ENCODE assay signal across 8 cellular contexts in genomic region chr1:183911285-183911684, GRCh38.
DNase-seq lines count a peak whose midpoint lies in the region; ATAC-seq and TF ChIP-seq lines count a peak whose summit lies in the region.

No MANE protein-coding gene starts in this region.

- ATAC-seq in GM19452 (IDR thresholded peaks at IDR 0.05; ENCODE audit: unreplicated experiment) (peak; percentile 79), HG03280 (IDR thresholded peaks at IDR 0.05; ENCODE audit: unreplicated experiment) (peak; percentile 67), left lobe of liver (no peak)
- no peak for ATAC-seq in activated naive CD8-positive, alpha-beta T cell treated with anti-CD3 and anti-CD28 coated beads, Interleukin-2, amount 50 U/mL, for 24 hours

- TF ChIP-seq CTCF in GM10266 (IDR thresholded peaks at IDR 0.05; ENCODE audit: control insufficient read depth, insufficient read depth, low read depth, missing control alignments) (no peak), WERI-Rb-1 (IDR thresholded peaks at IDR 0.05; ENCODE audit: low read depth, low read length) (no peak)

- H3K9me3 Mint-ChIP-seq in activated naive CD8-positive, alpha-beta T cell treated with anti-CD3 and anti-CD28 coated beads, Interleukin-2, amount 50 U/mL, for 24 hours, result no peaks in the 10 kb centered on the region

- peaks cover 31% of the 10 kb centered on the region for H3K4me1 ChIP-seq in GM23248 (ENCODE audit: insufficient read depth)

- H3K79me2 ChIP-seq in GM23248 (ENCODE audit: insufficient read depth), result no peaks in the 10 kb centered on the region

- DNase-seq in GM10266 (ENCODE audit: extremely low spot score) (peak; percentile 67), left lobe of liver (ENCODE audit: low spot score) (no peak), GM23248 (no peak), WERI-Rb-1 (no peak), NCI-H146 (lab: John Stamatoyannopoulos, UW) (no peak)
- DNase-seq in activated naive CD8-positive, alpha-beta T cell treated with anti-CD3 and anti-CD28 coated beads, Interleukin-2, amount 50 U/mL, for 24 hours, result peak; percentile 12

- H3F3A ChIP-seq in GM23248 (ENCODE audit: insufficient read depth), result peaks cover 39% of the 10 kb centered on the region

- no peak overlapping the region for H3K9ac ChIP-seq in GM23248

- H4K20me1 ChIP-seq in GM23248 (ENCODE audit: insufficient read depth), result no peaks in the 10 kb centered on the region

- peaks cover 40% of the 10 kb centered on the region for H3K4me1 Mint-ChIP-seq in activated naive CD8-positive, alpha-beta T cell treated with anti-CD3 and anti-CD28 coated beads, Interleukin-2, amount 50 U/mL, for 24 hours

- H3K36me3 Mint-ChIP-seq in activated naive CD8-positive, alpha-beta T cell treated with anti-CD3 and anti-CD28 coated beads, Interleukin-2, amount 50 U/mL, for 24 hours (ENCODE audit: low read depth), result peaks cover 1% of the 10 kb centered on the region

- no peaks in the 10 kb centered on the region for H3K27me3 Mint-ChIP-seq in activated naive CD8-positive, alpha-beta T cell treated with anti-CD3 and anti-CD28 coated beads, Interleukin-2, amount 50 U/mL, for 24 hours

- in situ Hi-C loops in GM23248 (cut with MboI), result loop anchor here (10.0 kb wide), 1 partner anchor 256 kb away; the partner anchor contains the start of gene APOBEC4

- no peak overlapping the region for H3K4me3 ChIP-seq in GM23248
- H3K4me3 ChIP-seq in WERI-Rb-1 (ENCODE audit: low read depth, low read length), result no peak overlapping the region

- WGBS in GM23248 (ENCODE audit: low coverage in 1 of 2, low lambda C conversion rate in 2 of 2, missing lambda C conversion rate in 2 of 2), 2 experiments, result 98 to 100% methylated on average over 2 of the region's 2 CpGs

- no peak overlapping the region for H2AFZ ChIP-seq in GM23248

- H3K36me3 ChIP-seq in GM23248 (ENCODE audit: low read depth), result peaks cover 13% of the 10 kb centered on the region; the same call in 1 of the 2 replicates
- H3K36me3 ChIP-seq in WERI-Rb-1, result peaks cover 5% of the 10 kb centered on the region; the same call in 1 of the 2 replicates

- H3K9me2 ChIP-seq in GM23248 (ENCODE audit: insufficient read depth), result no peaks in the 10 kb centered on the region

- H3K27me3 ChIP-seq in GM23248 (replicated peaks; ENCODE audit: insufficient read depth) (no peaks in the 10 kb centered on the region), WERI-Rb-1 (ENCODE audit: insufficient read depth, low read depth, severe bottlenecking) (no peaks in the 10 kb centered on the region)

- H3K9me3 ChIP-seq in GM23248 (ENCODE audit: low read depth), result no peaks in the 10 kb centered on the region
- no peaks in the 10 kb centered on the region for H3K9me3 ChIP-seq in WERI-Rb-1 (ENCODE audit: severe bottlenecking)

- H3K27ac Mint-ChIP-seq in activated naive CD8-positive, alpha-beta T cell treated with anti-CD3 and anti-CD28 coated beads, Interleukin-2, amount 50 U/mL, for 24 hours, result peak overlapping the region; percentile 19

- no peak overlapping the region for H3K4me3 Mint-ChIP-seq in activated naive CD8-positive, alpha-beta T cell treated with anti-CD3 and anti-CD28 coated beads, Interleukin-2, amount 50 U/mL, for 24 hours

- no peak overlapping the region for H3K4me2 ChIP-seq in GM23248 (ENCODE audit: unreplicated experiment)

- no peak overlapping the region for H3K27ac ChIP-seq in GM23248
- H3K27ac ChIP-seq in WERI-Rb-1, result no peak overlapping the region

Comparison
In these comparisons a context has a peak if more than half of its experiments do, and no peak if none do; other contexts are left out.
1. DNase-seq: peak in GM10266 (single experiment) and activated naive CD8-positive, alpha-beta T cell treated with anti-CD3 and anti-CD28 coated beads, Interleukin-2, amount 50 U/mL, for 24 hours (single experiment); none in left lobe of liver (single experiment), GM23248 (single experiment), WERI-Rb-1 (single experiment) and NCI-H146 (single experiment).
2. ATAC-seq: peak in GM19452 (single experiment) and HG03280 (single experiment); none in activated naive CD8-positive, alpha-beta T cell treated with anti-CD3 and anti-CD28 coated beads, Interleukin-2, amount 50 U/mL, for 24 hours (single experiment) and left lobe of liver (single experiment).